In the genomic region with DNA sequence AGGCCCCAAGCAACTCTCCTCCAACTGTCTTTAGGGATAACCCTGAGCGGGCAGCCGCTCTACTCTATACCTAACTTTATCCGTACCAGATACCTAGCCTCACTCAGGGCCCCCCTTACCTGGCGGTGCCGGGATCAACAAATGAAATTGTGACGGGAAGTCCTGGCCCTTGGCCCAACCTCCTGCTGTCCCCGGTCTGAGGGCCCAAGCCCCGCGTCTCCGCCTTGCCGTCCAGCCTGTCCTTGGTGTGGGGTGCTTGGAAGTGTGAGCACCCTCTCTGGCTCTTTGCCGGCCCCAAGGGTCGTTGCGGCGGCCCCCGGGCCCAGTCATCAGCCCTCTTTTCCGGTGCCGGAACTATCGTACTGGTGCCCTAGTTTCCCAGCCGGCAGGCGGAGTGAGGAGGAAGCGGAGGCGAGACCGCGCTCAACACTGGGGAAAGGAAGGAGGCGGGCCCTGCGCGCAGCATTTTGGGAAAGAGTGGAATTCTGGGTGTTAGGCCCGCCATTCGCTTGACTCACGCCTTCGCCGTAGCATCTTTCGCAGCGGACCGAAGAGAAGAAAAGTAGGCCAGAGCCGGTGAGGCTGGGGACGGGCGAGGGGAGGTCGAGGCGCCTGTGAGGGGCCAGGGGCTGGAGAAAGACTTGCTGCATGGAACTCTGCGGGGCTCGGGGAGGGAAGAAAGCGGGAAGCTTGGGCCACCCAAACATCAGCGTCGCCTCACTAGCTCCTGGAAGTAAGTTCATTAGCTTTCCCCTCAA, we compare ENCODE assay signal across 8 cellular contexts. TPM values are rescaled to one million over a fixed set of nuclear protein-coding genes. Genes with fewer than 3 reads are reported as not detected.
DNase-seq lines count a peak whose midpoint lies in the region; ATAC-seq and TF ChIP-seq lines count a peak whose summit lies in the region.

A gene (plus strand): TSS at position 504 of the 758 bp plus-strand sequence. CDS start 1,676 bp downstream, outside the sequence.

- DNase-seq in GM13976 (ENCODE audit: low spot score) (peak; percentile 87), NCI-H1436 treated with DMSO at 0.1 percent for 48 hours (lab: John Stamatoyannopoulos, UW) (peak; percentile 70), amniotic epithelial cell (ENCODE audit: low read depth) (peak; percentile 91), heart right ventricle (peak; percentile 92 to 94), posterior cingulate gyrus (peak; percentile 90 to 99 (median 92)), type B pancreatic cell (ENCODE audit: extremely low spot score, unreplicated experiment) (peak; percentile 91)

- ATAC-seq in HG02840 (IDR thresholded peaks at IDR 0.05; ENCODE audit: low FRiP score, unreplicated experiment) (peak; percentile 56), heart right ventricle (peak; percentile 74 to 93 (median 87))

- H3K36me3 ChIP-seq in heart right ventricle, result peaks cover 0 to 42% (median 11%) of the 10 kb centered on the region in 9 donors

- peak within 1 kb of the TSS; percentile 100 for H3K4me3 Mint-ChIP-seq in type B pancreatic cell

- H3K9me3 Mint-ChIP-seq in type B pancreatic cell, result no peaks in the 10 kb centered on the region

- H3K4me1 ChIP-seq in heart right ventricle, result peaks cover 7 to 76% (median 63%) of the 10 kb centered on the region in 9 donors

- in situ Hi-C loops in GM13976 (cut with MboI; ENCODE audit: low sequenced_read_pairs, unreplicated experiment), result no loop called here

- no peaks in the 10 kb centered on the region for H3K27me3 Mint-ChIP-seq in type B pancreatic cell

- 0% methylated on average over 46 of the region's 46 CpGs for whole genome bisulfite sequencing in heart right ventricle, 2 donors

- peak within 1 kb of the TSS; percentile 68 to 100 (median 92) for H3K4me3 ChIP-seq in heart right ventricle

- intact Hi-C loops in T-helper 1 cell treated with Interleukin-12 subunit alpha and Interleukin-12 subunit beta and Interleukin-4 antibody, amounts not matched to agents 30 ng/mL and 1 ng/mL, for 36 hours (cut with micrococcal nuclease), result loop anchor here (1.0 to 5.0 kb wide), 13 partner anchors 30 to 788 kb away; a partner anchor contains a TSS
- intact Hi-C loops in heart right ventricle (cut with DNase I), result loop anchor here in 1 of 10 donors (10.0 kb wide), 1 partner anchor 641 kb away; no protein-coding TSS in a partner anchor
- intact Hi-C loops in posterior cingulate gyrus (cut with DNase I), result loop anchor here (1.0 to 2.0 kb wide), 2 partner anchors 33 to 285 kb away; a partner anchor contains a TSS

- H3K4me1 Mint-ChIP-seq in type B pancreatic cell (ENCODE audit: unreplicated experiment), result peaks cover 33% of the 10 kb centered on the region

- peak within 1 kb of the TSS; percentile 99 for H3K27ac Mint-ChIP-seq in type B pancreatic cell

- H3K36me3 Mint-ChIP-seq in type B pancreatic cell, result peaks cover 13% of the 10 kb centered on the region

- TF ChIP-seq CTCF in GM13976 (IDR thresholded peaks at IDR 0.05; ENCODE audit: borderline replicate concordance, control extremely low read depth, extremely low read depth, insufficient read depth, missing control alignments) (no peak), heart right ventricle (IDR thresholded peaks at IDR 0.05) (peak in 6 of 9 donors; percentile 9 to 28 (median 19)), type B pancreatic cell (conservative IDR thresholded peaks at IDR 0.05) (peak; percentile 57)

- no peaks in the 10 kb centered on the region for H3K9me3 ChIP-seq in heart right ventricle

- H3K27me3 ChIP-seq in heart right ventricle, result no peaks in the 10 kb centered on the region

- H3K27ac ChIP-seq in heart right ventricle, result peak within 1 kb of the TSS; percentile 94 to 99 (median 98)

RNA-seq across cellular contexts. Expression of the gene that starts here (rescaled TPM):
- 99.9 and 106 TPM in 2 replicates for total RNA-seq in T-helper 1 cell treated with Interleukin-12 subunit alpha and Interleukin-12 subunit beta and Interleukin-4 antibody, amounts not matched to agents 30 ng/mL and 1 ng/mL, for 36 hours
- total RNA-seq in heart right ventricle (10 to 100 TPM; 67.0 to 89.4 (median 74.0) TPM), type B pancreatic cell (ENCODE audit: low replicate concordance) (107 and 114 TPM in 2 replicates)
- 100 to 1,000 TPM in 1 of 2 donors, 10 to 100 TPM in 1; 47.3 to 127 TPM for polyA plus RNA-seq in heart right ventricle

Comparison
In these comparisons a context has a peak if more than half of its experiments do, and no peak if none do; other contexts are left out.
1. Peak in every context shown above with its lines: DNase-seq, ATAC-seq, H3K4me3 ChIP-seq and H3K27ac ChIP-seq.